9 cellular contexts compared by ENCODE assay signal in genomic region chr4:79576480-79576803, GRCh38.
DNase-seq lines count a peak whose midpoint lies in the region; ATAC-seq and TF ChIP-seq lines count a peak whose summit lies in the region.
"Had no signal": no experiment of that assay in that cellular context is flagged by ENCODE, and none has a peak within 500 bp of the region (broad histone marks: within the 10 kb centered on the region; RNA-seq: fewer than 3 reads in every experiment).

No MANE protein-coding gene starts in this region.

- H3K27me3 ChIP-seq in RWPE2 (ENCODE audit: insufficient read depth, poor library complexity, severe bottlenecking): no peaks in the 10 kb centered on the region

- no peak overlapping the region for H3K27ac ChIP-seq in RWPE2 (ENCODE audit: poor library complexity, severe bottlenecking)

- H3K4me3 ChIP-seq in RWPE2 (ENCODE audit: severe bottlenecking) (no peak overlapping the region), fibroblast of pulmonary artery (replicated peaks; ENCODE audit: low read depth, low read length) (no peak overlapping the region)

- ATAC-seq in Right ventricle myocardium inferior (peak; percentile 56), RWPE2 (ENCODE audit: low read depth) (peak; percentile 87), sciatic nerve (peak; percentile 63), GM21723 (IDR thresholded peaks at IDR 0.05; ENCODE audit: unreplicated experiment) (no peak), HG03025 (IDR thresholded peaks at IDR 0.05; ENCODE audit: low FRiP score, unreplicated experiment) (no peak)

- H3K36me3 ChIP-seq in RWPE2 (ENCODE audit: low read depth): no peaks in the 10 kb centered on the region

- peak; percentile 58 for TF ChIP-seq CTCF in RWPE2 (IDR thresholded peaks at IDR 0.05; ENCODE audit: poor library complexity, severe bottlenecking)
- peak; percentile 67 for TF ChIP-seq CTCF in fibroblast of pulmonary artery (IDR thresholded peaks at IDR 0.05; ENCODE audit: low read length, missing control alignments)

- DNase-seq in Right ventricle myocardium inferior (ENCODE audit: missing footprints) (no peak), cardiac septum (ENCODE audit: low spot score) (no peak), HT-29 (ENCODE audit: low spot score) (peak; percentile 61), RWPE2 (ENCODE audit: low spot score) (no peak), fibroblast of pulmonary artery (ENCODE audit: low read depth) (peak; percentile 61), sciatic nerve (ENCODE audit: low spot score) (no peak)
- DNase-seq: activated naive CD8-positive, alpha-beta T cell treated with anti-CD3 and anti-CD28 coated beads, Interleukin-2, amount 10 ng/mL, durations not matched to agents 7 days and 5 days had no signal

- intact Hi-C loops in Right ventricle myocardium inferior (cut with DNase I): loop anchor here (5.0 kb wide), 2 partner anchors 534 to 624 kb away; no protein-coding TSS in a partner anchor
- intact Hi-C loops in cardiac septum (cut with DNase I): loop anchor here (2.0 to 5.0 kb wide), 2 partner anchors 534 to 619 kb away; no protein-coding TSS in a partner anchor
- intact Hi-C loops in sciatic nerve (cut with DNase I): no loop called here

- no peaks in the 10 kb centered on the region for H3K9me3 ChIP-seq in RWPE2 (ENCODE audit: severe bottlenecking)

- H3K4me1 ChIP-seq in RWPE2 (ENCODE audit: insufficient read depth, poor library complexity, severe bottlenecking): no peaks in the 10 kb centered on the region

Comparison
In these comparisons a context has a peak if more than half of its experiments do, and no peak if none do; other contexts are left out.
1. ATAC-seq: peak in Right ventricle myocardium inferior (single experiment), RWPE2 (single experiment) and sciatic nerve (single experiment); none in GM21723 (single experiment) and HG03025 (single experiment).
2. DNase-seq: peak in HT-29 (single experiment) and fibroblast of pulmonary artery (single experiment); none in Right ventricle myocardium inferior (single experiment), cardiac septum (single experiment), RWPE2 (single experiment) and sciatic nerve (single experiment).